In the genomic region with DNA sequence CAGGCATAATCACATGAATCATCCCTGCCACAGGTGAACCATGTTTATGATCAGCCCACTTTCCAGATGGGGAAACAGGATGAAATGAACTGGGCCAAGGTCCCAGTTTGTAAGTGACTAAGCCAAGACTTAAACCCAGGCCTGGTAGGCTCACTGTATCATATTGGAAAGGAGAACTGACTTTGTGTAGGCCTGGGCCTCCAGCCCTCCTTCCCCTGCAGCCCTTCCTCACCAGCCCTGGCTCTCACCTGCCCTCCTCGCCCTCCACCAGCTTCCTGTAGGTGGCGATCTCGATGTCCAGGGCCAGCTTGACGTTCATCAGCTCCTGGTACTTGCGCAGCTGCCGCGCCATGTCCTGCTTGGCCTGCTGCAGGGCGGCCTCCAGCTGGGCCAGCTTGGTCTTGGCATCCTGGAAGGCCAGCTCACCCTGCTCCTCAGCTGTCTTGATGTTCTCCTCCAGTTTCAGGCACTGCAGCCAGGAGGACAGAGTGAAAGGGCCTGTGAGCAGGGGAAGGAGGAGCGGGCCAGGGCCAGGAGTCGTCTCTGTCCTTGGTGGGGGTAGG, we compare ENCODE assay signal across 8 cellular contexts. TPM values are rescaled to one million over a fixed set of nuclear protein-coding genes. Genes with fewer than 3 reads are reported as not detected.
DNase-seq lines count a peak whose midpoint lies in the region; ATAC-seq and TF ChIP-seq lines count a peak whose summit lies in the region.

No MANE protein-coding gene starts in this region.

- intact Hi-C loops in PC-3 (cut with micrococcal nuclease), result loop anchor here (1.0 kb wide), 1 partner anchor 41 kb away; no protein-coding TSS in a partner anchor

- peaks cover 30% of the 10 kb centered on the region for H3K4me1 ChIP-seq in PC-3 (ENCODE audit: insufficient read depth, low read length)

- H3K4me3 ChIP-seq in PC-3 (ENCODE audit: low read length) (no peak overlapping the region), fibroblast of pulmonary artery (replicated peaks; ENCODE audit: low read depth, low read length) (no peak overlapping the region)

- H3K4me2 ChIP-seq in PC-3 (ENCODE audit: low read length), result no peak overlapping the region

- in situ Hi-C loops in ACHN (cut with HindIII; ENCODE audit: low pct_ligation_motif_present, low pct_unique_long_range_greater_than_20kb, low sequenced_read_pairs), result no loop called here

- H2AFZ ChIP-seq in PC-3 (ENCODE audit: low read length), result no peak overlapping the region

- no peak overlapping the region for H3K9ac ChIP-seq in PC-3 (ENCODE audit: low read length)

- H3K27ac ChIP-seq in PC-3 (ENCODE audit: low read length), result no peak overlapping the region

- TF ChIP-seq CTCF in GM12873 (IDR thresholded peaks at IDR 0.05; ENCODE audit: insufficient read depth, low read depth, low read length, missing control alignments) (peak; percentile 49), PC-3 (conservative IDR thresholded peaks at IDR 0.05; ENCODE audit: low read depth, low read length) (peak; percentile 68), fibroblast of pulmonary artery (IDR thresholded peaks at IDR 0.05; ENCODE audit: low read length, missing control alignments) (peak; percentile 38)

- ATAC-seq in PC-3 (peak; percentile 52), HG02884 (IDR thresholded peaks at IDR 0.05; ENCODE audit: unreplicated experiment) (no peak)

- no peaks in the 10 kb centered on the region for H3K9me3 ChIP-seq in PC-3 (ENCODE audit: low read length)

- peaks cover 13% of the 10 kb centered on the region; the same call in 1 of the 2 replicates for H3K36me3 ChIP-seq in PC-3 (ENCODE audit: low read depth, low read length)

- BruUV-seq in PC-3 (replicated peaks; lab: Mats Ljungman, UMichigan), result no TSS peak

- H3K9me2 ChIP-seq in PC-3 (replicated peaks; ENCODE audit: low read length), result no peaks in the 10 kb centered on the region

- POLR2A ChIA-PET in PC-3 (lab: Charles Lee; ENCODE audit: unreplicated experiment), result no interaction called here

- DNase-seq in ACHN, result peak; percentile 61
- DNase-seq in PC-3, result peak; percentile 67
- no peak for DNase-seq in fibroblast of pulmonary artery (ENCODE audit: low read depth)
- DNase-seq in T-helper 1 cell, result no peak
- no peak for DNase-seq in stimulated activated naive CD4-positive, alpha-beta T cell treated with Interleukin-2 at 50 U/mL for 16 hours (lab: John Stamatoyannopoulos, UW)
- DNase-seq in hepatic stellate cell (ENCODE audit: low spot score), result no peak

- no peaks in the 10 kb centered on the region for H4K20me1 ChIP-seq in PC-3 (ENCODE audit: low read length)

- CTCF ChIA-PET in PC-3 (lab: Charles Lee), result interaction anchor here (0.5 to 1.1 kb wide), 2 partner anchors 14 to 18 kb away, joined by 3 read pairs; no protein-coding TSS in a partner anchor

- H3K27me3 ChIP-seq in PC-3 (ENCODE audit: low read length), result no peaks in the 10 kb centered on the region

- no peaks in the 10 kb centered on the region for H3K79me2 ChIP-seq in PC-3 (ENCODE audit: low read length)

- H3F3A ChIP-seq in PC-3 (ENCODE audit: low read length, unreplicated experiment), result no peaks in the 10 kb centered on the region

RNA-seq across cellular contexts. Expression of a gene that starts 19.8 kb away (rescaled TPM):
- 19.8 and 30.1 TPM in 2 replicates for total RNA-seq in PC-3 (2014; rRNA removed)

Comparison
In these comparisons a context has a peak if more than half of its experiments do, and no peak if none do; other contexts are left out.
1. DNase-seq: peak in ACHN (single experiment) and PC-3 (single experiment); none in fibroblast of pulmonary artery (single experiment), T-helper 1 cell (0 of 5), stimulated activated naive CD4-positive, alpha-beta T cell treated with Interleukin-2 at 50 U/mL for 16 hours (single experiment) and hepatic stellate cell (single experiment).
2. Peak in every context shown above with its lines, with median percentiles within 50 percentile points of each other: CTCF ChIP-seq.